Comparison of ENCODE assay signal across 35 cellular contexts in the genomic region with DNA sequence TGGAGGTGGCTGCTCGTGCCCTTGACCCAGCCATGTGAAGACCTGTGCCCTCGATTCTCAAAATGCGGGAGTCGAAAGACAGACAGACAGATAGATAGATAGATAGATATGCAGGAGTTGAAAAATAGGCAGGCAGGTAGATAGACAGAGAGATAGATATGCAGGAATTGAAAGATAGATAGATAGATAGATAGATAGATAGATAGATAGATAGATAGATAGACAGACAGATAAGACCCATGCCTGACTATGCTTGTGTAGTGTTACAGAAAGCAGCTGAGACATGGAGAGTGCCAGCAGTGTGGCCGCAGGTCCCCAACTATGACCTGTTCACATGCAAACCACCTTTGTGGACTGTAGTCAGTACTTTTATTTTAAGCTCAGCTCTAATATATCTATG.
"Had no signal": no experiment of that assay in that cellular context is flagged by ENCODE, and none has a peak within 500 bp of the region (broad histone marks: within the 10 kb centered on the region; RNA-seq: fewer than 3 reads in every experiment).

No MANE protein-coding gene starts in this region.

- ATAC-seq: activated CD8-positive, alpha-beta T cell treated with anti-CD3 and anti-CD28 coated beads for 36 hours; activated naive CD4-positive, alpha-beta T cell treated with anti-CD3 and anti-CD28 coated beads, Interleukin-2, amount 50 U/mL, for 72 hours; activated T-cell treated with anti-CD3 and anti-CD28 coated beads, Interleukin-2, amount 50 U/mL, for 4 hours; activated T-cell treated with anti-CD3 and anti-CD28 coated beads, Interleukin-2, amount 50 U/mL, for 72 hours; activated T-helper 17 cell treated with anti-CD3 and anti-CD28 coated beads, Interleukin-2, amount 50 U/mL, for 72 hours; body of pancreas had no signal

- FAIRE-seq: astrocyte, TTC549 had no signal

- H3K4me1 ChIP-seq: breast epithelium had no signal

- H3K27me3 ChIP-seq: adrenal gland, body of pancreas, brain microvascular endothelial cell, breast epithelium had no signal

- H3K4me3 ChIP-seq: adrenal gland, body of pancreas, breast epithelium had no signal

- DNase-seq: activated B cell treated with CpG ODN at 0.5 μM for 24 hours; activated CD4-positive, alpha-beta memory T cell treated with anti-CD3 and anti-CD28 coated beads for 36 hours; activated CD4-positive, alpha-beta T cell treated with anti-CD3 and anti-CD28 coated beads for 4 hours; activated CD4-positive, alpha-beta T cell treated with anti-CD3 and anti-CD28 coated beads, Interleukin-2, amount 10 ng/mL, durations not matched to agents 24 days and 14 days; activated CD4-positive, alpha-beta T cell treated with anti-CD3 and anti-CD28 coated beads, Interleukin-2, amount 50 U/mL, for 1 hour; activated CD4-positive, alpha-beta T cell treated with anti-CD3 and anti-CD28 coated beads, Interleukin-2, amount 50 U/mL, for 4 hours; activated CD4-positive, CD25-positive, alpha-beta regulatory T cell treated with anti-CD3 and anti-CD28 coated beads, Interleukin-2, amount 50 U/mL, for 72 hours; activated CD8-positive, alpha-beta memory T cell treated with anti-CD3 and anti-CD28 coated beads, Interleukin-2, amount 50 U/mL, for 4 hours; activated CD8-positive, alpha-beta T cell treated with anti-CD3 and anti-CD28 coated beads for 36 hours; activated effector memory CD4-positive, alpha-beta T cell treated with anti-CD3 and anti-CD28 coated beads, Interleukin-2, amount 50 U/mL, for 16 hours; activated gamma-delta T cell treated with Interleukin-2 at 50 U/mL for 16 hours; activated naive CD4-positive, alpha-beta T cell; activated naive CD4-positive, alpha-beta T cell treated with anti-CD3 and anti-CD28 coated beads for 36 hours; activated naive CD4-positive, alpha-beta T cell treated with anti-CD3 and anti-CD28 coated beads, Interleukin-2, amount 50 U/mL, for 16 hours; activated naive CD8-positive, alpha-beta T cell treated with anti-CD3 and anti-CD28 coated beads for 36 hours; activated T-cell treated with anti-CD3 and anti-CD28 coated beads for 4 hours; activated T-cell treated with anti-CD3 and anti-CD28 coated beads, Interleukin-2, amount 50 U/mL, for 1 hour; activated T-cell treated with anti-CD3 and anti-CD28 coated beads, Interleukin-2, amount 50 U/mL, for 4 hours; activated T-cell treated with anti-CD3 and anti-CD28 coated beads, Interleukin-2, amount 50 U/mL, for 72 hours; amniotic stem cell; aorta; body of pancreas; brain microvascular endothelial cell; caudate nucleus; cerebellar nuclear complex; T-helper 1 cell; T-helper 2 cell; T-helper 9 cell had no signal

- H3K27ac ChIP-seq: adrenal gland, body of pancreas, brain microvascular endothelial cell, breast epithelium, VCaP had no signal

- H3K9me3 ChIP-seq: adrenal gland, body of pancreas, breast epithelium had no signal

- H3K36me3 ChIP-seq: adrenal gland, brain microvascular endothelial cell, breast epithelium had no signal
